1 cellular context compared by ENCODE assay signal in the genomic region with DNA sequence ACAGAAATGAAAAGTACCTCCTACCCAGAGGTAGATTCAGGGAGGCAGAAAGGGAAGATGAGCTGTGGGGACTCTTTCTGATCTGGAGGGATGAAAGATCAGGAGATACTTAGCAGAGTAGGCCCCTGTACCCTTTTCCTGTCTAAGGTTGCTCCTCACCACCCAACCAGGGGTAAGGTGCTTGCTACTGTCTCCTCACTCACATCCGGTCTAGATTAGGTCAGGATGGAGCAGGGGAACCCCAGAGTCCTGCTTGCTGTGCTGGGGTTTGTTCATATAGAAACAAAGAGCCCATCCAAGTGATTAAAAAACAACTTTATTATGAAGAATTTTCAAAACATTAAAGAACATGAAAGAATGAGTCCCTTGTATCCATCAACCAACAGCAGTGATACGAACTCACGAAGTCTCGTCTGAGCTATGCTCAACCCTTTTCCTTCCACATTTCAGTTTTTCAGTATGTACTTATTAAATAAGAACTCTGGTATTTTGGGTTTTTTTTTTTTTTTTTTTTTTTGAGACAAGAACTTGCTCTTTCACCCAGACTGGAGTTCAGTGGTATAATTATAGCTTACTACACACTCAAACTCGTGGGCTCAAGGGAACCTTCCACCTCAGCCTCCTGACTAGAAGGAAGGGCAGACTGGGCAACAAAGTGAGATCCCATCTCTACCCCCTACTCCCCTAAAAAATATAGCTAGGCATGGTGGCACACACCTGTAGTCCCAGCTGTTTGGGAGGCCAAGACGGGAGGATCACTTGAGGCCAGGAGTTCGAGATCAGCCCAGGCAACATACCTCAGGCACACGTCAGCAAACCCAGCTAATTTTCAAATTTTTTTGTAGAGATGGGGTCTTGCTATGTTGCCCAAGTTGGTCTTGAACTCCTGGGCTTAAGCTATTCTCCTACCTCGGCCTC.
TF ChIP-seq lines count a peak whose summit lies in the region.

No MANE protein-coding gene starts in this region.

TF ChIP-seq in GM12878, 131 proteins besides CTCF, POLR2A, EP300 and RAD21 (continues in another document):
- no peak for TF ChIP-seq SREBF1 (IDR thresholded peaks at IDR 0.05; ENCODE audit: low read length)
- TF ChIP-seq, protein P1, sequence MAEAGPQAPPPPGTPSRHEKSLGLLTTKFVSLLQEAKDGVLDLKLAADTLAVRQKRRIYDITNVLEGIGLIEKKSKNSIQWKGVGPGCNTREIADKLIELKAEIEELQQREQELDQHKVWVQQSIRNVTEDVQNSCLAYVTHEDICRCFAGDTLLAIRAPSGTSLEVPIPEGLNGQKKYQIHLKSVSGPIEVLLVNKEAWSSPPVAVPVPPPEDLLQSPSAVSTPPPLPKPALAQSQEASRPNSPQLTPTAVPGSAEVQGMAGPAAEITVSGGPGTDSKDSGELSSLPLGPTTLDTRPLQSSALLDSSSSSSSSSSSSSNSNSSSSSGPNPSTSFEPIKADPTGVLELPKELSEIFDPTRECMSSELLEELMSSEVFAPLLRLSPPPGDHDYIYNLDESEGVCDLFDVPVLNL (IDR thresholded peaks at IDR 0.05; ENCODE audit: low read depth, low read length): no peak
- TF ChIP-seq ZNF274 (IDR thresholded peaks at IDR 0.05; ENCODE audit: insufficient read depth, insufficient read length): no peak
- TF ChIP-seq TCF7 (IDR thresholded peaks at IDR 0.05; ENCODE audit: borderline replicate concordance): peak; percentile 60
- no peak for TF ChIP-seq FOXK2 (IDR thresholded peaks at IDR 0.05)
- no peak for TF ChIP-seq TCF3 (IDR thresholded peaks at IDR 0.05; ENCODE audit: borderline replicate concordance, insufficient read depth, low read depth, low read length)
- TF ChIP-seq BCL11A (IDR thresholded peaks at IDR 0.05; ENCODE audit: low read depth, low read length): peak; percentile 67; the same call in 1 of the 2 replicates
- TF ChIP-seq, protein P2, sequence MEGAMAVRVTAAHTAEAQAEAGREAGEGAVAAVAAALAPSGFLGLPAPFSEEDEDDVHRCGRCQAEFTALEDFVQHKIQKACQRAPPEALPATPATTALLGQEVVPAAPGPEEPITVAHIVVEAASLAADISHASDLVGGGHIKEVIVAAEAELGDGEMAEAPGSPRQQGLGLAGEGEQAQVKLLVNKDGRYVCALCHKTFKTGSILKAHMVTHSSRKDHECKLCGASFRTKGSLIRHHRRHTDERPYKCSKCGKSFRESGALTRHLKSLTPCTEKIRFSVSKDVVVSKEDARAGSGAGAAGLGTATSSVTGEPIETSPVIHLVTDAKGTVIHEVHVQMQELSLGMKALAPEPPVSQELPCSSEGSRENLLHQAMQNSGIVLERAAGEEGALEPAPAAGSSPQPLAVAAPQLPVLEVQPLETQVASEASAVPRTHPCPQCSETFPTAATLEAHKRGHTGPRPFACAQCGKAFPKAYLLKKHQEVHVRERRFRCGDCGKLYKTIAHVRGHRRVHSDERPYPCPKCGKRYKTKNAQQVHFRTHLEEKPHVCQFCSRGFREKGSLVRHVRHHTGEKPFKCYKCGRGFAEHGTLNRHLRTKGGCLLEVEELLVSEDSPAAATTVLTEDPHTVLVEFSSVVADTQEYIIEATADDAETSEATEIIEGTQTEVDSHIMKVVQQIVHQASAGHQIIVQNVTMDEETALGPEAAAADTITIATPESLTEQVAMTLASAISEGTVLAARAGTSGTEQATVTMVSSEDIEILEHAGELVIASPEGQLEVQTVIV (IDR thresholded peaks at IDR 0.05; ENCODE audit: borderline replicate concordance, partially characterized antibody): no peak
- TF ChIP-seq KDM1A (IDR thresholded peaks at IDR 0.05; ENCODE audit: borderline replicate concordance): no peak
- no peak for TF ChIP-seq STAT1 (conservative IDR thresholded peaks at IDR 0.05)
- TF ChIP-seq, protein P3, sequence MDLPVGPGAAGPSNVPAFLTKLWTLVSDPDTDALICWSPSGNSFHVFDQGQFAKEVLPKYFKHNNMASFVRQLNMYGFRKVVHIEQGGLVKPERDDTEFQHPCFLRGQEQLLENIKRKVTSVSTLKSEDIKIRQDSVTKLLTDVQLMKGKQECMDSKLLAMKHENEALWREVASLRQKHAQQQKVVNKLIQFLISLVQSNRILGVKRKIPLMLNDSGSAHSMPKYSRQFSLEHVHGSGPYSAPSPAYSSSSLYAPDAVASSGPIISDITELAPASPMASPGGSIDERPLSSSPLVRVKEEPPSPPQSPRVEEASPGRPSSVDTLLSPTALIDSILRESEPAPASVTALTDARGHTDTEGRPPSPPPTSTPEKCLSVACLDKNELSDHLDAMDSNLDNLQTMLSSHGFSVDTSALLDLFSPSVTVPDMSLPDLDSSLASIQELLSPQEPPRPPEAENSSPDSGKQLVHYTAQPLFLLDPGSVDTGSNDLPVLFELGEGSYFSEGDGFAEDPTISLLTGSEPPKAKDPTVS (IDR thresholded peaks at IDR 0.05; ENCODE audit: low read depth, low read length): no peak
- TF ChIP-seq SP1 (IDR thresholded peaks at IDR 0.05; ENCODE audit: low read depth, low read length): peak; percentile 14
- TF ChIP-seq, protein P4, sequence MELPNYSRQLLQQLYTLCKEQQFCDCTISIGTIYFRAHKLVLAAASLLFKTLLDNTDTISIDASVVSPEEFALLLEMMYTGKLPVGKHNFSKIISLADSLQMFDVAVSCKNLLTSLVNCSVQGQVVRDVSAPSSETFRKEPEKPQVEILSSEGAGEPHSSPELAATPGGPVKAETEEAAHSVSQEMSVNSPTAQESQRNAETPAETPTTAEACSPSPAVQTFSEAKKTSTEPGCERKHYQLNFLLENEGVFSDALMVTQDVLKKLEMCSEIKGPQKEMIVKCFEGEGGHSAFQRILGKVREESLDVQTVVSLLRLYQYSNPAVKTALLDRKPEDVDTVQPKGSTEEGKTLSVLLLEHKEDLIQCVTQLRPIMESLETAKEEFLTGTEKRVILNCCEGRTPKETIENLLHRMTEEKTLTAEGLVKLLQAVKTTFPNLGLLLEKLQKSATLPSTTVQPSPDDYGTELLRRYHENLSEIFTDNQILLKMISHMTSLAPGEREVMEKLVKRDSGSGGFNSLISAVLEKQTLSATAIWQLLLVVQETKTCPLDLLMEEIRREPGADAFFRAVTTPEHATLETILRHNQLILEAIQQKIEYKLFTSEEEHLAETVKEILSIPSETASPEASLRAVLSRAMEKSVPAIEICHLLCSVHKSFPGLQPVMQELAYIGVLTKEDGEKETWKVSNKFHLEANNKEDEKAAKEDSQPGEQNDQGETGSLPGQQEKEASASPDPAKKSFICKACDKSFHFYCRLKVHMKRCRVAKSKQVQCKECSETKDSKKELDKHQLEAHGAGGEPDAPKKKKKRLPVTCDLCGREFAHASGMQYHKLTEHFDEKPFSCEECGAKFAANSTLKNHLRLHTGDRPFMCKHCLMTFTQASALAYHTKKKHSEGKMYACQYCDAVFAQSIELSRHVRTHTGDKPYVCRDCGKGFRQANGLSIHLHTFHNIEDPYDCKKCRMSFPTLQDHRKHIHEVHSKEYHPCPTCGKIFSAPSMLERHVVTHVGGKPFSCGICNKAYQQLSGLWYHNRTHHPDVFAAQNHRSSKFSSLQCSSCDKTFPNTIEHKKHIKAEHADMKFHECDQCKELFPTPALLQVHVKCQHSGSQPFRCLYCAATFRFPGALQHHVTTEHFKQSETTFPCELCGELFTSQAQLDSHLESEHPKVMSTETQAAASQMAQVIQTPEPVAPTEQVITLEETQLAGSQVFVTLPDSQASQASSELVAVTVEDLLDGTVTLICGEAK (IDR thresholded peaks at IDR 0.05; ENCODE audit: borderline replicate concordance): peak; percentile 91
- TF ChIP-seq, protein P5, sequence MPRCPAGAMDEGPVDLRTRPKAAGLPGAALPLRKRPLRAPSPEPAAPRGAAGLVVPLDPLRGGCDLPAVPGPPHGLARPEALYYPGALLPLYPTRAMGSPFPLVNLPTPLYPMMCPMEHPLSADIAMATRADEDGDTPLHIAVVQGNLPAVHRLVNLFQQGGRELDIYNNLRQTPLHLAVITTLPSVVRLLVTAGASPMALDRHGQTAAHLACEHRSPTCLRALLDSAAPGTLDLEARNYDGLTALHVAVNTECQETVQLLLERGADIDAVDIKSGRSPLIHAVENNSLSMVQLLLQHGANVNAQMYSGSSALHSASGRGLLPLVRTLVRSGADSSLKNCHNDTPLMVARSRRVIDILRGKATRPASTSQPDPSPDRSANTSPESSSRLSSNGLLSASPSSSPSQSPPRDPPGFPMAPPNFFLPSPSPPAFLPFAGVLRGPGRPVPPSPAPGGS (IDR thresholded peaks at IDR 0.05; ENCODE audit: borderline replicate concordance, insufficient read depth, low read depth, low read length, poor library complexity, severe bottlenecking): peak; percentile 6
- TF ChIP-seq ZNF384 (IDR thresholded peaks at IDR 0.05; ENCODE audit: borderline replicate concordance, low read depth, low read length): peak; percentile 58
- TF ChIP-seq, protein P6, sequence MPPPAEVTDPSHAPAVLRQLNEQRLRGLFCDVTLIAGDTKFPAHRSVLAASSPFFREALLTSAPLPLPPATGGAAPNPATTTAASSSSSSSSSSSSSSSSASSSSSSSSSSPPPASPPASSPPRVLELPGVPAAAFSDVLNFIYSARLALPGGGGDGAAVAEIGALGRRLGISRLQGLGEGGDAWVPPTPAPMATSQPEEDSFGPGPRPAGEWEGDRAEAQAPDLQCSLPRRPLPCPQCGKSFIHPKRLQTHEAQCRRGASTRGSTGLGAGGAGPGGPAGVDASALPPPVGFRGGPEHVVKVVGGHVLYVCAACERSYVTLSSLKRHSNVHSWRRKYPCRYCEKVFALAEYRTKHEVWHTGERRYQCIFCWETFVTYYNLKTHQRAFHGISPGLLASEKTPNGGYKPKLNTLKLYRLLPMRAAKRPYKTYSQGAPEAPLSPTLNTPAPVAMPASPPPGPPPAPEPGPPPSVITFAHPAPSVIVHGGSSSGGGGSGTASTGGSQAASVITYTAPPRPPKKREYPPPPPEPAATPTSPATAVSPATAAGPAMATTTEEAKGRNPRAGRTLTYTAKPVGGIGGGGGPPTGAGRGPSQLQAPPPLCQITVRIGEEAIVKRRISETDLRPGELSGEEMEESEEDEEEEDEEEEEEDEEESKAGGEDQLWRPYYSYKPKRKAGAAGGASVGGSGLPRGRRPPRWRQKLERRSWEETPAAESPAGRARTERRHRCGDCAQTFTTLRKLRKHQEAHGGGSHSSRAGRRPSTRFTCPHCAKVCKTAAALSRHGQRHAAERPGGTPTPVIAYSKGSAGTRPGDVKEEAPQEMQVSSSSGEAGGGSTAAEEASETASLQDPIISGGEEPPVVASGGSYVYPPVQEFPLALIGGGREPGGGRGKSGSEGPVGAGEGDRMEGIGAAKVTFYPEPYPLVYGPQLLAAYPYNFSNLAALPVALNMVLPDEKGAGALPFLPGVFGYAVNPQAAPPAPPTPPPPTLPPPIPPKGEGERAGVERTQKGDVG (CRISPR knock-in tag; IDR thresholded peaks at IDR 0.05): no peak
- peak; percentile 92 for TF ChIP-seq POLR2AphosphoS5 (IDR thresholded peaks at IDR 0.05; ENCODE audit: low read length)
- no peak for TF ChIP-seq RCOR1 (conservative IDR thresholded peaks at IDR 0.05; ENCODE audit: low read depth, low read length)
- no peak for TF ChIP-seq RAD51 (IDR thresholded peaks at IDR 0.05)
- TF ChIP-seq, protein P7, sequence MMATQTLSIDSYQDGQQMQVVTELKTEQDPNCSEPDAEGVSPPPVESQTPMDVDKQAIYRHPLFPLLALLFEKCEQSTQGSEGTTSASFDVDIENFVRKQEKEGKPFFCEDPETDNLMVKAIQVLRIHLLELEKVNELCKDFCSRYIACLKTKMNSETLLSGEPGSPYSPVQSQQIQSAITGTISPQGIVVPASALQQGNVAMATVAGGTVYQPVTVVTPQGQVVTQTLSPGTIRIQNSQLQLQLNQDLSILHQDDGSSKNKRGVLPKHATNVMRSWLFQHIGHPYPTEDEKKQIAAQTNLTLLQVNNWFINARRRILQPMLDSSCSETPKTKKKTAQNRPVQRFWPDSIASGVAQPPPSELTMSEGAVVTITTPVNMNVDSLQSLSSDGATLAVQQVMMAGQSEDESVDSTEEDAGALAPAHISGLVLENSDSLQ (IDR thresholded peaks at IDR 0.05): no peak
- TF ChIP-seq KAT2A (conservative IDR thresholded peaks at IDR 0.05; ENCODE audit: control insufficient read depth, low read depth, low read length): no peak
- TF ChIP-seq NR2C1 (IDR thresholded peaks at IDR 0.05): no peak
- no peak for TF ChIP-seq KLF5 (IDR thresholded peaks at IDR 0.05; ENCODE audit: partially characterized antibody)
- TF ChIP-seq LARP7 (IDR thresholded peaks at IDR 0.05): no peak
- TF ChIP-seq, protein P8, sequence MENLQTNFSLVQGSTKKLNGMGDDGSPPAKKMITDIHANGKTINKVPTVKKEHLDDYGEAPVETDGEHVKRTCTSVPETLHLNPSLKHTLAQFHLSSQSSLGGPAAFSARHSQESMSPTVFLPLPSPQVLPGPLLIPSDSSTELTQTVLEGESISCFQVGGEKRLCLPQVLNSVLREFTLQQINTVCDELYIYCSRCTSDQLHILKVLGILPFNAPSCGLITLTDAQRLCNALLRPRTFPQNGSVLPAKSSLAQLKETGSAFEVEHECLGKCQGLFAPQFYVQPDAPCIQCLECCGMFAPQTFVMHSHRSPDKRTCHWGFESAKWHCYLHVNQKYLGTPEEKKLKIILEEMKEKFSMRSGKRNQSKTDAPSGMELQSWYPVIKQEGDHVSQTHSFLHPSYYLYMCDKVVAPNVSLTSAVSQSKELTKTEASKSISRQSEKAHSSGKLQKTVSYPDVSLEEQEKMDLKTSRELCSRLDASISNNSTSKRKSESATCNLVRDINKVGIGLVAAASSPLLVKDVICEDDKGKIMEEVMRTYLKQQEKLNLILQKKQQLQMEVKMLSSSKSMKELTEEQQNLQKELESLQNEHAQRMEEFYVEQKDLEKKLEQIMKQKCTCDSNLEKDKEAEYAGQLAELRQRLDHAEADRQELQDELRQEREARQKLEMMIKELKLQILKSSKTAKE (IDR thresholded peaks at IDR 0.05; ENCODE audit: low read depth, poor library complexity, severe bottlenecking): no peak
- peak; percentile 65 for TF ChIP-seq IKZF1 (conservative IDR thresholded peaks at IDR 0.05)
- TF ChIP-seq ATF7 (IDR thresholded peaks at IDR 0.05; ENCODE audit: low read depth): peak; percentile 46; the same call in 1 of the 2 replicates
- TF ChIP-seq CHD4 (IDR thresholded peaks at IDR 0.05): no peak
- TF ChIP-seq, protein P9, sequence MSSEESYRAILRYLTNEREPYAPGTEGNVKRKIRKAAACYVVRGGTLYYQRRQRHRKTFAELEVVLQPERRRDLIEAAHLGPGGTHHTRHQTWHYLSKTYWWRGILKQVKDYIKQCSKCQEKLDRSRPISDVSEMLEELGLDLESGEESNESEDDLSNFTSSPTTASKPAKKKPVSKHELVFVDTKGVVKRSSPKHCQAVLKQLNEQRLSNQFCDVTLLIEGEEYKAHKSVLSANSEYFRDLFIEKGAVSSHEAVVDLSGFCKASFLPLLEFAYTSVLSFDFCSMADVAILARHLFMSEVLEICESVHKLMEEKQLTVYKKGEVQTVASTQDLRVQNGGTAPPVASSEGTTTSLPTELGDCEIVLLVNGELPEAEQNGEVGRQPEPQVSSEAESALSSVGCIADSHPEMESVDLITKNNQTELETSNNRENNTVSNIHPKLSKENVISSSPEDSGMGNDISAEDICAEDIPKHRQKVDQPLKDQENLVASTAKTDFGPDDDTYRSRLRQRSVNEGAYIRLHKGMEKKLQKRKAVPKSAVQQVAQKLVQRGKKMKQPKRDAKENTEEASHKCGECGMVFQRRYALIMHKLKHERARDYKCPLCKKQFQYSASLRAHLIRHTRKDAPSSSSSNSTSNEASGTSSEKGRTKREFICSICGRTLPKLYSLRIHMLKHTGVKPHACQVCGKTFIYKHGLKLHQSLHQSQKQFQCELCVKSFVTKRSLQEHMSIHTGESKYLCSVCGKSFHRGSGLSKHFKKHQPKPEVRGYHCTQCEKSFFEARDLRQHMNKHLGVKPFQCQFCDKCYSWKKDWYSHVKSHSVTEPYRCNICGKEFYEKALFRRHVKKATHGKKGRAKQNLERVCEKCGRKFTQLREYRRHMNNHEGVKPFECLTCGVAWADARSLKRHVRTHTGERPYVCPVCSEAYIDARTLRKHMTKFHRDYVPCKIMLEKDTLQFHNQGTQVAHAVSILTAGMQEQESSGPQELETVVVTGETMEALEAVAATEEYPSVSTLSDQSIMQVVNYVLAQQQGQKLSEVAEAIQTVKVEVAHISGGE (CRISPR knock-in tag; IDR thresholded peaks at IDR 0.05): no peak
- no peak for TF ChIP-seq TBL1XR1 (IDR thresholded peaks at IDR 0.05; ENCODE audit: low read depth, low read length)
- TF ChIP-seq FOXM1 (IDR thresholded peaks at IDR 0.05; ENCODE audit: low read depth, low read length): peak; percentile 66; the same call in 1 of the 2 replicates
- no peak for TF ChIP-seq WRNIP1 (IDR thresholded peaks at IDR 0.05; ENCODE audit: borderline replicate concordance, low read depth, low read length)
